ENCODE assay signal across 3 cellular contexts in genomic region chr4:19408488-19408887, GRCh38.
"Had no signal": no experiment of that assay in that cellular context is flagged by ENCODE, and none has a peak within 500 bp of the region (broad histone marks: within the 10 kb centered on the region; RNA-seq: fewer than 3 reads in every experiment).

No MANE protein-coding gene starts in this region.

- H3K4me3 ChIP-seq: GM12878 had no signal

- DNase-seq: GDM1, GF-D8 had no signal
